Comparison of ENCODE assay signal across 15 cellular contexts in genomic region chr2:12116228-12116750, GRCh38.
DNase-seq lines count a peak whose midpoint lies in the region; ATAC-seq and TF ChIP-seq lines count a peak whose summit lies in the region.
"Had no signal": no experiment of that assay in that cellular context is flagged by ENCODE, and none has a peak within 500 bp of the region (broad histone marks: within the 10 kb centered on the region; RNA-seq: fewer than 3 reads in every experiment).

No MANE protein-coding gene starts in this region.

- peaks cover 2% of the 10 kb centered on the region for H3K27me3 Mint-ChIP-seq in GM23338 (ENCODE audit: insufficient read depth, low read depth, poor library complexity)

- no peak overlapping the region for H3K4me2 ChIP-seq in GM23338

- no peak overlapping the region for H3K4me3 Mint-ChIP-seq in GM23338
- H3K4me3 Mint-ChIP-seq: activated CD8-positive, alpha-beta memory T cell treated with anti-CD3 and anti-CD28 coated beads, Interleukin-2, amount 10 ng/mL, durations not matched to agents 7 days and 5 days; endodermal cell; T-helper 1 cell treated with Interleukin-12 subunit alpha and Interleukin-12 subunit beta and Interleukin-4 antibody, amounts not matched to agents 30 μg/mL and 1 μg/mL, for 36 hours had no signal

- H3K27ac Mint-ChIP-seq in GM23338, result no peak overlapping the region
- H3K27ac Mint-ChIP-seq: activated CD8-positive, alpha-beta memory T cell treated with anti-CD3 and anti-CD28 coated beads, Interleukin-2, amount 10 ng/mL, durations not matched to agents 7 days and 5 days; endodermal cell; T-helper 1 cell treated with Interleukin-12 subunit alpha and Interleukin-12 subunit beta and Interleukin-4 antibody, amounts not matched to agents 30 μg/mL and 1 μg/mL, for 36 hours had no signal

- no peaks in the 10 kb centered on the region for H3K36me3 Mint-ChIP-seq in GM23338 (ENCODE audit: low read depth)
- H3K36me3 Mint-ChIP-seq: activated CD8-positive, alpha-beta memory T cell treated with anti-CD3 and anti-CD28 coated beads, Interleukin-2, amount 10 ng/mL, durations not matched to agents 7 days and 5 days had no signal

- H3F3A ChIP-seq in GM23338 (replicated peaks; ENCODE audit: low read depth), result no peaks in the 10 kb centered on the region

- DNase-seq in GM23338 (ENCODE audit: low spot score) (no peak), germinal center (ENCODE audit: low spot score) (peak; percentile 82), globus pallidus (ENCODE audit: low spot score) (no peak), NCI-H2227 treated with DMSO at 0.1 percent for 48 hours (lab: John Stamatoyannopoulos, UW) (no peak)
- no peak for DNase-seq in stimulated activated CD4-positive, alpha-beta T cell treated with anti-CD3 and anti-CD28 coated beads, Interleukin-4, amount 100 ng/mL, for 24 hours
- no peak for DNase-seq in activated CD8-positive, alpha-beta memory T cell treated with anti-CD3 and anti-CD28 coated beads, Interleukin-2, amount 50 U/mL, for 48 hours
- DNase-seq: activated CD8-positive, alpha-beta memory T cell treated with anti-CD3 and anti-CD28 coated beads, Interleukin-2, amount 10 ng/mL, durations not matched to agents 7 days and 5 days; anterior cingulate cortex; endodermal cell; NCI-H748 treated with DMSO at 0.1 percent for 48 hours; retina had no signal

- H3K9me2 ChIP-seq in GM23338 (ENCODE audit: insufficient read depth), result peaks cover 13% of the 10 kb centered on the region

- H3K36me3 ChIP-seq in GM23338 (ENCODE audit: insufficient read depth), result no peaks in the 10 kb centered on the region
- H3K36me3 ChIP-seq: tibial nerve had no signal

- peak overlapping the region; percentile 66; the same call in 1 of the 2 replicates for H2AFZ ChIP-seq in GM23338

- no peak overlapping the region for H3K4me3 ChIP-seq in GM23338
- H3K4me3 ChIP-seq: tibial nerve had no signal

- no peaks in the 10 kb centered on the region for H4K20me1 ChIP-seq in GM23338 (replicated peaks; ENCODE audit: insufficient read depth)

- peaks cover 4% of the 10 kb centered on the region; the same call in 1 of the 2 replicates for H3K4me1 ChIP-seq in GM23338 (ENCODE audit: insufficient read depth)
- H3K4me1 ChIP-seq: tibial nerve had no signal

- TF ChIP-seq CTCF in GM23338 (conservative IDR thresholded peaks at IDR 0.05; ENCODE audit: low read depth in 2 of 2), result no peak; a peak in 1 of 4 replicates

- H3K27ac ChIP-seq in GM23338 (ENCODE audit: low read depth), result no peak overlapping the region
- H3K27ac ChIP-seq: tibial nerve had no signal

- H3K4me1 Mint-ChIP-seq in GM23338, result peaks cover 6% of the 10 kb centered on the region; the same call in 2 of the 3 replicates
- H3K4me1 Mint-ChIP-seq: activated CD8-positive, alpha-beta memory T cell treated with anti-CD3 and anti-CD28 coated beads, Interleukin-2, amount 10 ng/mL, durations not matched to agents 7 days and 5 days had no signal

- H3K27me3 ChIP-seq in GM23338 (ENCODE audit: insufficient read depth), result no peaks in the 10 kb centered on the region
- H3K27me3 ChIP-seq: tibial nerve had no signal

- ATAC-seq in GM18909 (IDR thresholded peaks at IDR 0.05; ENCODE audit: poor library complexity, unreplicated experiment) (peak; percentile 76), GM23338 (peak; percentile 40; the same call in 2 of the 3 replicates), HG03378 (IDR thresholded peaks at IDR 0.05; ENCODE audit: unreplicated experiment) (peak; percentile 49)
- ATAC-seq: activated CD8-positive, alpha-beta memory T cell treated with anti-CD3 and anti-CD28 coated beads, Interleukin-2, amount 10 ng/mL, durations not matched to agents 7 days and 5 days had no signal

- no peaks in the 10 kb centered on the region; the same call in 2 of the 3 replicates for H3K9me3 Mint-ChIP-seq in GM23338
- H3K9me3 Mint-ChIP-seq: endodermal cell; T-helper 1 cell treated with Interleukin-12 subunit alpha and Interleukin-12 subunit beta and Interleukin-4 antibody, amounts not matched to agents 30 μg/mL and 1 μg/mL, for 36 hours had no signal

- no peaks in the 10 kb centered on the region for H3K79me2 ChIP-seq in GM23338 (replicated peaks; ENCODE audit: insufficient read depth)

TF ChIP-seq in GM23338, 12 proteins besides CTCF, POLR2A, EP300 and RAD21:
- no peak for TF ChIP-seq ETS1 (IDR thresholded peaks at IDR 0.05)
- no peak for TF ChIP-seq STAT1 (IDR thresholded peaks at IDR 0.05; ENCODE audit: unreplicated experiment)
- TF ChIP-seq ZNF462 (CRISPR knock-in tag; IDR thresholded peaks at IDR 0.05), result no peak
- TF ChIP-seq EZH2phosphoT487 (IDR thresholded peaks at IDR 0.05; ENCODE audit: unreplicated experiment), result no peak
